Comparison of ENCODE assay signal across 17 cellular contexts in genomic region chr22:50157976-50158375, GRCh38. TPM values are rescaled to one million over a fixed set of nuclear protein-coding genes. Genes with fewer than 3 reads are reported as not detected.
DNase-seq lines count a peak whose midpoint lies in the region; ATAC-seq and TF ChIP-seq lines count a peak whose summit lies in the region.
"Had no signal": no experiment of that assay in that cellular context is flagged by ENCODE, and none has a peak within 500 bp of the region (broad histone marks: within the 10 kb centered on the region; RNA-seq: fewer than 3 reads in every experiment).

No MANE protein-coding gene starts in this region.

- H3K27ac ChIP-seq in VCaP (peak overlapping the region; percentile 62), thyroid gland (peak overlapping the region in 2 of 3 donors; percentile 3 to 58)
- H3K27ac ChIP-seq: ascending aorta; BLaER1 treated with 17β-estradiol and CSF1 and Interleukin-3, amounts not matched to agents 10 nM and 100 nM; heart right ventricle; psoas muscle had no signal

- H3K27me3 ChIP-seq in thyroid gland: no peaks in the 10 kb centered on the region
- H3K27me3 ChIP-seq: ascending aorta; BLaER1 treated with 17β-estradiol and CSF1 and Interleukin-3, amounts not matched to agents 10 nM and 100 nM had no signal

- peak in 1 of 2 donors; percentile 67 for TF ChIP-seq POLR2A in thyroid gland (IDR thresholded peaks at IDR 0.05)

- ATAC-seq in stimulated activated naive CD8-positive, alpha-beta T cell treated with anti-CD3 and anti-CD28 coated beads, Interleukin-15, Interleukin-2, amounts not matched to agents 100 U/mL and 50 U/mL, for 24 hours: no peak
- ATAC-seq: activated CD8-positive, alpha-beta memory T cell treated with anti-CD3 and anti-CD28 coated beads, Interleukin-2, amount 10 ng/mL, durations not matched to agents 7 days and 5 days; heart right ventricle; naive thymus-derived CD4-positive, alpha-beta T cell; psoas muscle had no signal

- peaks cover 4 to 8% of the 10 kb centered on the region in 2 donors for H3K4me1 ChIP-seq in thyroid gland
- H3K4me1 ChIP-seq: ascending aorta, heart right ventricle, psoas muscle had no signal

- no peaks in the 10 kb centered on the region for H3K36me3 ChIP-seq in thyroid gland
- H3K36me3 ChIP-seq: ascending aorta; BLaER1 treated with 17β-estradiol and CSF1 and Interleukin-3, amounts not matched to agents 10 nM and 100 nM; heart right ventricle had no signal

- 32 to 35% methylated on average over 5 to 15 of the region's 16 CpGs for WGBS in thyroid gland, 2 donors

- TF ChIP-seq CTCF in VCaP (conservative IDR thresholded peaks at IDR 0.05) (no peak), thyroid gland (IDR thresholded peaks at IDR 0.05) (no peak)

- intact Hi-C loops in thyroid gland (cut with DNase I): no loop called here

- H3K4me3 ChIP-seq in thyroid gland (replicated peaks in 1 of 3): no peak overlapping the region
- H3K4me3 ChIP-seq: ascending aorta; BLaER1 treated with 17β-estradiol and CSF1 and Interleukin-3, amounts not matched to agents 10 nM and 100 nM; heart right ventricle; psoas muscle had no signal

- H3K9me3 ChIP-seq in thyroid gland: no peaks in the 10 kb centered on the region
- H3K9me3 ChIP-seq: ascending aorta; BLaER1 treated with 17β-estradiol and CSF1 and Interleukin-3, amounts not matched to agents 10 nM and 100 nM; heart right ventricle; psoas muscle had no signal

- DNase-seq in HT-29 (ENCODE audit: low spot score) (peak; percentile 66), kidney tubule cell (ENCODE audit: low spot score) (peak; percentile 54), thyroid gland (peak; percentile 92 to 93), medulla oblongata (ENCODE audit: extremely low spot score) (no peak)
- DNase-seq in stimulated activated naive CD8-positive, alpha-beta T cell treated with anti-CD3 and anti-CD28 coated beads, Interleukin-15, Interleukin-2, amounts not matched to agents 100 U/mL and 50 U/mL, for 24 hours: no peak
- DNase-seq in activated T-cell treated with anti-CD3 and anti-CD28 coated beads, Interleukin-2, amount 50 U/mL, for 48 hours: no peak
- DNase-seq: activated B cell treated with CpG ODN at 0.5 μM for 24 hours; activated CD8-positive, alpha-beta memory T cell treated with anti-CD3 and anti-CD28 coated beads, Interleukin-2, amount 10 ng/mL, durations not matched to agents 7 days and 5 days; activated gamma-delta T cell treated with Interleukin-2 at 50 U/mL for 16 hours; heart right ventricle; naive thymus-derived CD4-positive, alpha-beta T cell; NCI-H187 treated with DMSO at 0.1 percent for 48 hours; psoas muscle had no signal

RNA-seq across cellular contexts. Expression of gene PANX2, which starts 12.6 kb away (rescaled TPM):
- total RNA-seq in HT-29 (2014; rRNA removed; shearing (Covaris generic)): 1.1 and 1.4 TPM in 2 replicates
- 10 to 100 TPM in 3 of 4 donors, 1 to 10 TPM in 1; 9.0 to 12.1 (median 10.9) TPM for total RNA-seq in thyroid gland
- total RNA-seq: RPMI7951 had no signal

RNA-seq across cellular contexts. Expression of gene TRABD, which starts 27.7 kb away (rescaled TPM):
- total RNA-seq in HT-29 (2014; rRNA removed; shearing (Covaris generic)): 75.2 and 82.3 TPM in 2 replicates
- 10 to 100 TPM; 26.6 to 51.9 (median 31.5) TPM for total RNA-seq in thyroid gland

RNA-seq across cellular contexts. Expression of gene SELENOO, which starts 42.8 kb away (rescaled TPM):
- total RNA-seq in HT-29 (2014; rRNA removed; shearing (Covaris generic)): 65.3 and 79.4 TPM in 2 replicates
- 10 to 100 TPM; 20.7 to 50.6 (median 31.0) TPM for total RNA-seq in thyroid gland

Comparison
In these comparisons a context has a peak if more than half of its experiments do, and no peak if none do; other contexts are left out.
1. DNase-seq: peak in HT-29 (single experiment), kidney tubule cell (single experiment) and thyroid gland (2 of 2); none in stimulated activated naive CD8-positive, alpha-beta T cell treated with anti-CD3 and anti-CD28 coated beads, Interleukin-15, Interleukin-2, amounts not matched to agents 100 U/mL and 50 U/mL, for 24 hours (single experiment), medulla oblongata (single experiment) and activated T-cell treated with anti-CD3 and anti-CD28 coated beads, Interleukin-2, amount 50 U/mL, for 48 hours (0 of 2).